In genomic region chrX:73525928-73526690, GRCh38 we compare ENCODE assay signal across 1 cellular context.
TF ChIP-seq lines count a peak whose summit lies in the region.

No MANE protein-coding gene starts in this region.

TF ChIP-seq in SK-N-SH treated with all-trans-retinoic acid at 6 μM for 48 hours, 23 proteins besides CTCF, POLR2A, EP300 and RAD21 (continued from another document):
- TF ChIP-seq PATZ1 (CRISPR knock-in tag; IDR thresholded peaks at IDR 0.05; ENCODE audit: borderline replicate concordance) (no peak), PPARA (CRISPR knock-in tag; IDR thresholded peaks at IDR 0.05; ENCODE audit: borderline replicate concordance) (no peak), TCF4 (CRISPR knock-in tag; IDR thresholded peaks at IDR 0.05; ENCODE audit: borderline replicate concordance) (no peak), RARB (CRISPR knock-in tag; IDR thresholded peaks at IDR 0.05) (no peak)
